Comparison of ENCODE assay signal across 7 cellular contexts in the genomic region with DNA sequence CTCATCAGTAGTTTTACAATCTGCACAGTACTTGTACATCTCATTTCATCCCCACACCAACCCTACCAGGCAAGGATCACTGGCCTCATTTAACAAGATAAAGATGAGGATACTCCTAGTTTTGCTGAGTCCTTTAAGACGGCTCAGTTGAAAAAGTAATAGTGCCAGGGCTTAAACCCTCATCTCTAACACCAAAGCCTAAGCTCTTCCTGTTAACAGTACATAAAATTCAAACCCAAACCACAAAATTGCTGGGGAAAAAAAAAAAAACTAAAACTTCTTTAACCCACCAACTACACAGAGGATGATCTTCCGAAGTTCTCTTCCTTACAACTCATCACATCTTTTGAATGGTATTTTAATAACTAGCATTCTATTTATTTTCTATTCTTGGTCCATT. TPM values are rescaled to one million over a fixed set of nuclear protein-coding genes. Genes with fewer than 3 reads are reported as not detected.
DNase-seq lines count a peak whose midpoint lies in the region; ATAC-seq lines count a peak whose summit lies in the region.

No MANE protein-coding gene starts in this region.

- H3K27ac ChIP-seq in HUES6 (ENCODE audit: low read depth, low read length) = no peak overlapping the region

- H3K27me3 ChIP-seq in HUES6 (ENCODE audit: control insufficient read depth, insufficient read depth, low read length) = no peaks in the 10 kb centered on the region

- ATAC-seq in stimulated activated effector memory CD8-positive, alpha-beta T cell treated with anti-CD3 and anti-CD28 coated beads, Interleukin-12 subunit alpha, Interleukin-12 subunit beta, amount 100 ng/mL, for 72 hours = no peak
- no peak for ATAC-seq in GM18511 (IDR thresholded peaks at IDR 0.05; ENCODE audit: unreplicated experiment)
- ATAC-seq in GM21526 (IDR thresholded peaks at IDR 0.05; ENCODE audit: low FRiP score, unreplicated experiment) = no peak

- H3K9me3 ChIP-seq in HUES6 (ENCODE audit: control insufficient read depth, insufficient read depth, low read depth, low read length) = no peaks in the 10 kb centered on the region

- CTCF ChIA-PET in activated CD4-positive, alpha-beta memory T cell treated with anti-CD3 and anti-CD28 coated beads, Interleukin-2, amount 10 ng/mL, durations not matched to agents 7 days and 5 days (lab: Charles Lee) = interaction anchor here (0.6 to 6.1 kb wide), 4 partner anchors 8 to 284 kb away, joined by 3 to 77 read pairs (median 4); a partner anchor contains a TSS

- no peaks in the 10 kb centered on the region for H3K27me3 Mint-ChIP-seq in activated CD4-positive, alpha-beta memory T cell treated with anti-CD3 and anti-CD28 coated beads, Interleukin-2, amount 10 ng/mL, durations not matched to agents 7 days and 5 days

- H3K36me3 ChIP-seq in HUES6 (ENCODE audit: control insufficient read depth, insufficient read depth, low read length) = peaks cover 14% of the 10 kb centered on the region

- no peak overlapping the region for H3K9ac ChIP-seq in HUES6 (ENCODE audit: low read length)

- H3K4me1 ChIP-seq in HUES6 (ENCODE audit: control insufficient read depth, insufficient read depth, low read length) = peaks cover 6% of the 10 kb centered on the region; the same call in 1 of the 2 replicates

- H3K4me3 Mint-ChIP-seq in activated CD4-positive, alpha-beta memory T cell treated with anti-CD3 and anti-CD28 coated beads, Interleukin-2, amount 10 ng/mL, durations not matched to agents 7 days and 5 days = peak overlapping the region; percentile 82
- peak overlapping the region; percentile 89 for H3K4me3 Mint-ChIP-seq in stimulated activated effector memory CD8-positive, alpha-beta T cell treated with anti-CD3 and anti-CD28 coated beads, Interleukin-12 subunit alpha, Interleukin-12 subunit beta, amount 100 ng/mL, for 72 hours

- POLR2A ChIA-PET in activated CD4-positive, alpha-beta memory T cell treated with anti-CD3 and anti-CD28 coated beads, Interleukin-2, amount 10 ng/mL, durations not matched to agents 7 days and 5 days (lab: Charles Lee) = interaction anchor here (2.9 to 6.3 kb wide), 3 partner anchors 23 to 76 kb away, joined by 25 to 96 read pairs (median 26); a partner anchor contains a TSS

- H3K9me3 Mint-ChIP-seq in activated CD4-positive, alpha-beta memory T cell treated with anti-CD3 and anti-CD28 coated beads, Interleukin-2, amount 10 ng/mL, durations not matched to agents 7 days and 5 days = no peaks in the 10 kb centered on the region
- H3K9me3 Mint-ChIP-seq in stimulated activated effector memory CD8-positive, alpha-beta T cell treated with anti-CD3 and anti-CD28 coated beads, Interleukin-12 subunit alpha, Interleukin-12 subunit beta, amount 100 ng/mL, for 72 hours = no peaks in the 10 kb centered on the region

- DNase-seq in activated CD4-positive, alpha-beta memory T cell treated with anti-CD3 and anti-CD28 coated beads, Interleukin-2, amount 10 ng/mL, durations not matched to agents 7 days and 5 days = no peak
- DNase-seq in stimulated activated effector memory CD8-positive, alpha-beta T cell treated with anti-CD3 and anti-CD28 coated beads, Interleukin-12 subunit alpha, Interleukin-12 subunit beta, amount 100 ng/mL, for 72 hours (ENCODE audit: low spot score in 2 of 2) = no peak
- DNase-seq in activated CD4-positive, CD25-positive, alpha-beta regulatory T cell (lab: John Stamatoyannopoulos, UW) = no peak

- H3K27ac Mint-ChIP-seq in activated CD4-positive, alpha-beta memory T cell treated with anti-CD3 and anti-CD28 coated beads, Interleukin-2, amount 10 ng/mL, durations not matched to agents 7 days and 5 days = peak overlapping the region; percentile 86
- peak overlapping the region; percentile 92 for H3K27ac Mint-ChIP-seq in stimulated activated effector memory CD8-positive, alpha-beta T cell treated with anti-CD3 and anti-CD28 coated beads, Interleukin-12 subunit alpha, Interleukin-12 subunit beta, amount 100 ng/mL, for 72 hours

- peak overlapping the region; percentile 99 for H3K4me3 ChIP-seq in HUES6 (ENCODE audit: low read depth, low read length)
- peak overlapping the region; percentile 91 for H3K4me3 ChIP-seq in iPS-11a (ENCODE audit: low read depth, low read length)

- H3K4me1 Mint-ChIP-seq in activated CD4-positive, alpha-beta memory T cell treated with anti-CD3 and anti-CD28 coated beads, Interleukin-2, amount 10 ng/mL, durations not matched to agents 7 days and 5 days = peaks cover 60% of the 10 kb centered on the region
- peaks cover 52% of the 10 kb centered on the region for H3K4me1 Mint-ChIP-seq in stimulated activated effector memory CD8-positive, alpha-beta T cell treated with anti-CD3 and anti-CD28 coated beads, Interleukin-12 subunit alpha, Interleukin-12 subunit beta, amount 100 ng/mL, for 72 hours

- H3K36me3 Mint-ChIP-seq in activated CD4-positive, alpha-beta memory T cell treated with anti-CD3 and anti-CD28 coated beads, Interleukin-2, amount 10 ng/mL, durations not matched to agents 7 days and 5 days (ENCODE audit: low read depth) = peaks cover 38% of the 10 kb centered on the region
- H3K36me3 Mint-ChIP-seq in stimulated activated effector memory CD8-positive, alpha-beta T cell treated with anti-CD3 and anti-CD28 coated beads, Interleukin-12 subunit alpha, Interleukin-12 subunit beta, amount 100 ng/mL, for 72 hours = peaks cover 71% of the 10 kb centered on the region

RNA-seq across cellular contexts. Expression of a gene that starts 1.3 kb away (rescaled TPM):
- total RNA-seq in activated CD4-positive, alpha-beta memory T cell treated with anti-CD3 and anti-CD28 coated beads, Interleukin-2, amount 10 ng/mL, durations not matched to agents 7 days and 5 days = 10 to 100 TPM; 81.4 to 85.6 TPM

RNA-seq across cellular contexts. Expression of a gene that starts 22.5 kb away (rescaled TPM):
- 1 to 10 TPM; 9.3 to 9.8 TPM for total RNA-seq in activated CD4-positive, alpha-beta memory T cell treated with anti-CD3 and anti-CD28 coated beads, Interleukin-2, amount 10 ng/mL, durations not matched to agents 7 days and 5 days

RNA-seq across cellular contexts. Expression of a gene that starts 36.4 kb away (rescaled TPM):
- total RNA-seq in activated CD4-positive, alpha-beta memory T cell treated with anti-CD3 and anti-CD28 coated beads, Interleukin-2, amount 10 ng/mL, durations not matched to agents 7 days and 5 days = 1 to 10 TPM; 3.7 to 3.8 TPM
